1 cellular context compared by ENCODE assay signal in the genomic region with DNA sequence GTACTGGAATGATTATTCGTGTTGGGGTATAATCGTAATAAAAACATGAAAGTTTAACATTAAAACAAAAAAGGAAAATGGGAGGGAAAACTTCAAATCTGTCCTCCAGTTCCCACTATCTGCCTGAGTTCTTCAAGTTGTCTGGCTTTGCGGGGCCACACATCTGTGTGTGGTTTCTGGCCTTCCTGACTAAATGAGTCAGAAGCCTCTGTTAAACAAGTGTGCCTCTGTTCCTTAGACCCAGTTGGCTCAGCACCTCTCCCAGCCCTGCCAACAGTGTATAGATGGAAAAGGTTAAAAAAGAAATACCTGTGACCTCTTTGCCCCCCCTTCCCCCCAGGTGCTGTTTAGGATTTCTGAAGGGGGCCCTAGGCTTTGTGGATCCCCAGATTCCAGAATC.
TF ChIP-seq lines count a peak whose summit lies in the region.

No MANE protein-coding gene starts in this region.

TF ChIP-seq in WTC11, 78 proteins besides CTCF, POLR2A, EP300 and RAD21 (continued from another document):
- TF ChIP-seq, protein P1, sequence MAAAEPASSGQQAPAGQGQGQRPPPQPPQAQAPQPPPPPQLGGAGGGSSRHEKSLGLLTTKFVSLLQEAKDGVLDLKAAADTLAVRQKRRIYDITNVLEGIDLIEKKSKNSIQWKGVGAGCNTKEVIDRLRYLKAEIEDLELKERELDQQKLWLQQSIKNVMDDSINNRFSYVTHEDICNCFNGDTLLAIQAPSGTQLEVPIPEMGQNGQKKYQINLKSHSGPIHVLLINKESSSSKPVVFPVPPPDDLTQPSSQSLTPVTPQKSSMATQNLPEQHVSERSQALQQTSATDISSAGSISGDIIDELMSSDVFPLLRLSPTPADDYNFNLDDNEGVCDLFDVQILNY (CRISPR knock-in tag; IDR thresholded peaks at IDR 0.05): no peak
- no peak for TF ChIP-seq NFE2L1 (CRISPR knock-in tag; IDR thresholded peaks at IDR 0.05)
- TF ChIP-seq, protein P2, sequence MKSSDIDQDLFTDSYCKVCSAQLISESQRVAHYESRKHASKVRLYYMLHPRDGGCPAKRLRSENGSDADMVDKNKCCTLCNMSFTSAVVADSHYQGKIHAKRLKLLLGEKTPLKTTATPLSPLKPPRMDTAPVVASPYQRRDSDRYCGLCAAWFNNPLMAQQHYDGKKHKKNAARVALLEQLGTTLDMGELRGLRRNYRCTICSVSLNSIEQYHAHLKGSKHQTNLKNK (CRISPR knock-in tag; IDR thresholded peaks at IDR 0.05): no peak
- TF ChIP-seq, protein P3, sequence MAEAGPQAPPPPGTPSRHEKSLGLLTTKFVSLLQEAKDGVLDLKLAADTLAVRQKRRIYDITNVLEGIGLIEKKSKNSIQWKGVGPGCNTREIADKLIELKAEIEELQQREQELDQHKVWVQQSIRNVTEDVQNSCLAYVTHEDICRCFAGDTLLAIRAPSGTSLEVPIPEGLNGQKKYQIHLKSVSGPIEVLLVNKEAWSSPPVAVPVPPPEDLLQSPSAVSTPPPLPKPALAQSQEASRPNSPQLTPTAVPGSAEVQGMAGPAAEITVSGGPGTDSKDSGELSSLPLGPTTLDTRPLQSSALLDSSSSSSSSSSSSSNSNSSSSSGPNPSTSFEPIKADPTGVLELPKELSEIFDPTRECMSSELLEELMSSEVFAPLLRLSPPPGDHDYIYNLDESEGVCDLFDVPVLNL (CRISPR knock-in tag; IDR thresholded peaks at IDR 0.05; ENCODE audit: borderline replicate concordance, low read depth): no peak
- TF ChIP-seq NR1H2 (CRISPR knock-in tag; IDR thresholded peaks at IDR 0.05): no peak
- TF ChIP-seq, protein P4, sequence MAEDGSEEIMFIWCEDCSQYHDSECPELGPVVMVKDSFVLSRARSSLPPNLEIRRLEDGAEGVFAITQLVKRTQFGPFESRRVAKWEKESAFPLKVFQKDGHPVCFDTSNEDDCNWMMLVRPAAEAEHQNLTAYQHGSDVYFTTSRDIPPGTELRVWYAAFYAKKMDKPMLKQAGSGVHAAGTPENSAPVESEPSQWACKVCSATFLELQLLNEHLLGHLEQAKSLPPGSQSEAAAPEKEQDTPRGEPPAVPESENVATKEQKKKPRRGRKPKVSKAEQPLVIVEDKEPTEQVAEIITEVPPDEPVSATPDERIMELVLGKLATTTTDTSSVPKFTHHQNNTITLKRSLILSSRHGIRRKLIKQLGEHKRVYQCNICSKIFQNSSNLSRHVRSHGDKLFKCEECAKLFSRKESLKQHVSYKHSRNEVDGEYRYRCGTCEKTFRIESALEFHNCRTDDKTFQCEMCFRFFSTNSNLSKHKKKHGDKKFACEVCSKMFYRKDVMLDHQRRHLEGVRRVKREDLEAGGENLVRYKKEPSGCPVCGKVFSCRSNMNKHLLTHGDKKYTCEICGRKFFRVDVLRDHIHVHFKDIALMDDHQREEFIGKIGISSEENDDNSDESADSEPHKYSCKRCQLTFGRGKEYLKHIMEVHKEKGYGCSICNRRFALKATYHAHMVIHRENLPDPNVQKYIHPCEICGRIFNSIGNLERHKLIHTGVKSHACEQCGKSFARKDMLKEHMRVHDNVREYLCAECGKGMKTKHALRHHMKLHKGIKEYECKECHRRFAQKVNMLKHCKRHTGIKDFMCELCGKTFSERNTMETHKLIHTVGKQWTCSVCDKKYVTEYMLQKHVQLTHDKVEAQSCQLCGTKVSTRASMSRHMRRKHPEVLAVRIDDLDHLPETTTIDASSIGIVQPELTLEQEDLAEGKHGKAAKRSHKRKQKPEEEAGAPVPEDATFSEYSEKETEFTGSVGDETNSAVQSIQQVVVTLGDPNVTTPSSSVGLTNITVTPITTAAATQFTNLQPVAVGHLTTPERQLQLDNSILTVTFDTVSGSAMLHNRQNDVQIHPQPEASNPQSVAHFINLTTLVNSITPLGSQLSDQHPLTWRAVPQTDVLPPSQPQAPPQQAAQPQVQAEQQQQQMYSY (CRISPR knock-in tag; IDR thresholded peaks at IDR 0.05): no peak
- no peak for TF ChIP-seq CREM (CRISPR knock-in tag; IDR thresholded peaks at IDR 0.05)
- TF ChIP-seq ZNF121 (CRISPR knock-in tag; IDR thresholded peaks at IDR 0.05): no peak
- TF ChIP-seq, protein P5, sequence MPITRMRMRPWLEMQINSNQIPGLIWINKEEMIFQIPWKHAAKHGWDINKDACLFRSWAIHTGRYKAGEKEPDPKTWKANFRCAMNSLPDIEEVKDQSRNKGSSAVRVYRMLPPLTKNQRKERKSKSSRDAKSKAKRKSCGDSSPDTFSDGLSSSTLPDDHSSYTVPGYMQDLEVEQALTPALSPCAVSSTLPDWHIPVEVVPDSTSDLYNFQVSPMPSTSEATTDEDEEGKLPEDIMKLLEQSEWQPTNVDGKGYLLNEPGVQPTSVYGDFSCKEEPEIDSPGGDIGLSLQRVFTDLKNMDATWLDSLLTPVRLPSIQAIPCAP (CRISPR knock-in tag; IDR thresholded peaks at IDR 0.05): no peak
- TF ChIP-seq TCF7 (CRISPR knock-in tag; IDR thresholded peaks at IDR 0.05; ENCODE audit: low read depth): no peak
- no peak for TF ChIP-seq ZNF219 (CRISPR knock-in tag; IDR thresholded peaks at IDR 0.05; ENCODE audit: borderline replicate concordance)
- TF ChIP-seq JUN (CRISPR knock-in tag; IDR thresholded peaks at IDR 0.05): no peak
- no peak for TF ChIP-seq ELF4 (CRISPR knock-in tag; IDR thresholded peaks at IDR 0.05; ENCODE audit: low read depth)
- TF ChIP-seq OVOL2 (CRISPR knock-in tag; IDR thresholded peaks at IDR 0.05; ENCODE audit: borderline replicate concordance): no peak
